1 cellular context compared by ENCODE assay signal in the genomic region with DNA sequence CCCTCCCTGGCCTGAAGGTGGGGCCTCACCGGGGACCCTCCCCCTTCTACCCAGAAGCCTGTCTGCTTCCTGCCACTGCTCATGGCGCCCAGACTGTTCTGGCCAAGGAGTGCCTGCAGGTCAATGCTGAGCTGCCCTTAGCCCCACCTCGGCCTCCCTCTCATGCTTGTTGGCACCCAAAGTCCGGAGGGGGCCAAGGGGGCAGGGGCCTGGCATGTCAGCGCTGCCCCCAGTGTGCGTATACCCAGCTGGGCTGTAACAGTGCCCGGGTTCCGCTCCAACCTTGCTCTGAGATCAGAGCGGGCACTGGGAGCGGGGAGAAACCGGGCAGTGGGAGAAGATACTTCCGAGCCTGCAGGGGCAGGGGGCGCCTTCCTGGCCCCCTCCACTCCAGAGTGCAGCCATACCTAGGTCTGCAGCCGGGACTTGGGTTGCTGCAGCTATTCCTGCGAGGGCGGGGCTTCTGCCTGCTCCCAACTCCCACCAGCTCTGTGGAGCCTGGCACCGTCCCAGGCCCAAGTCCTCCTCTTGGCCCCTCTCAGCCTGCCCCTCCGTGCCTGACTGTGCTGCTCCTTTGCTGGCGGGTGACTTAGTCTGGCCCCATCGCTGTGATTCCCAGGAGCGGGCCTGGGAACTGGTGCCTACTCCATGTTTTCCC.
TF ChIP-seq lines count a peak whose summit lies in the region.

No MANE protein-coding gene starts in this region.

TF ChIP-seq in HepG2, 621 proteins besides CTCF, POLR2A, EP300 and RAD21:
- TF ChIP-seq MXD4 (CRISPR knock-in tag; IDR thresholded peaks at IDR 0.05) (no peak), AGO2 (optimal IDR thresholded peaks at IDR 0.05; ENCODE audit: low read depth, low read length) (peak; percentile 57)
TF ChIP-seq in HepG2: peak in this region for 1.
